ENCODE assay signal across 8 cellular contexts in the genomic region with DNA sequence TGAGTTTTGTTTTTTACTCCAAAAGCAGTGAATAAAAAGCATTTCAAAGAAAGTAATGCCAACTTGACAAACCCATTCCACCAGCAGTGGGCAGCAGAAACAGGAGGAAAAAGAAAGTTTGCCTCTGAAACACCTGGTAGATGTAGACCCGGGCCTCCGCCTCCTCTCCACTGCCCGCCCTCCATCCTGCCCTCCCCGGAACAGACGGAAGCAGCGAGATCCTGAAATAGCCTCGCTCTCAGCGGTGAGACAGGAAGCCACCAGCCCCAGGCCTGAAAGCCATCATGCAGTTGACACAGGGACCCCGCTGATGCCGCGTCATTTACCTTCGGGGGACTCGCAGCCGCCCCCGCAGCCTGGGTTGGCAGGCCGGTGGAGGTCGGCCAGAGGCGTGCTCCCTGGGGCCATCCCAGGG.
DNase-seq lines count a peak whose midpoint lies in the region; ATAC-seq and TF ChIP-seq lines count a peak whose summit lies in the region.

No MANE protein-coding gene starts in this region.

- DNase-seq in GM13976 (ENCODE audit: low spot score) (peak; percentile 87), MM.1S (peak; percentile 94), activated T-cell treated with anti-CD3 and anti-CD28 coated beads for 48 hours (ENCODE audit: low read depth) (peak; percentile 41), iPS DF 4.7 (ENCODE audit: extremely low read depth, low spot score) (peak; percentile 51), caudate nucleus (lab: John Stamatoyannopoulos, UW) (no peak), A172 (ENCODE audit: low spot score) (no peak)
- DNase-seq in stimulated activated CD8-positive, alpha-beta memory T cell treated with anti-CD3 and anti-CD28 coated beads, Interleukin-12 subunit alpha, Interleukin-12 subunit beta, amount 100 ng/mL, for 4 hours (ENCODE audit: low read depth): peak; percentile 25

- peak overlapping the region; percentile 47 for H3K4me3 ChIP-seq in MM.1S (ENCODE audit: low read length)

- peak overlapping the region; percentile 80 for H2AFZ ChIP-seq in MM.1S (ENCODE audit: low read length)

- ATAC-seq in GM21723 (IDR thresholded peaks at IDR 0.05; ENCODE audit: unreplicated experiment): peak; percentile 99

- H3K36me3 ChIP-seq in MM.1S (replicated peaks; ENCODE audit: insufficient read depth, low read length): no peaks in the 10 kb centered on the region

- peak overlapping the region; percentile 61 for H3K9ac ChIP-seq in MM.1S (ENCODE audit: low read length)

- H3K79me2 ChIP-seq in MM.1S (ENCODE audit: low read length): no peaks in the 10 kb centered on the region

- peaks cover 22% of the 10 kb centered on the region for H3K4me1 ChIP-seq in MM.1S (ENCODE audit: low read length)

- H3F3A ChIP-seq in MM.1S (ENCODE audit: insufficient read depth, low read length): 0 out of 2 replicates have a peak, but pooled peaks cover 3% of the 10 kb centered on the region

- peak; percentile 25 for TF ChIP-seq CTCF in GM13976 (IDR thresholded peaks at IDR 0.05; ENCODE audit: borderline replicate concordance, control extremely low read depth, extremely low read depth, insufficient read depth, missing control alignments)
- peak; percentile 73 for TF ChIP-seq CTCF in MM.1S (IDR thresholded peaks at IDR 0.05; ENCODE audit: low read length)

- H3K27ac ChIP-seq in MM.1S (ENCODE audit: low read length): peak overlapping the region; percentile 80
- no peak overlapping the region for H3K27ac ChIP-seq in caudate nucleus (ENCODE audit: low read depth, low read length)

- no peaks in the 10 kb centered on the region for H3K27me3 ChIP-seq in MM.1S (replicated peaks; ENCODE audit: insufficient read depth, low read length)

- H4K20me1 ChIP-seq in MM.1S (ENCODE audit: insufficient read depth, low read length): no peaks in the 10 kb centered on the region

- H3K9me3 ChIP-seq in MM.1S (replicated peaks; ENCODE audit: insufficient read depth, low read length): no peaks in the 10 kb centered on the region

- peak overlapping the region; percentile 94 for H3K4me2 ChIP-seq in MM.1S (ENCODE audit: low read depth, low read length)

- in situ Hi-C loops in GM13976 (cut with MboI; ENCODE audit: low sequenced_read_pairs, unreplicated experiment): no loop called here

- no peaks in the 10 kb centered on the region for H3K9me2 ChIP-seq in MM.1S (replicated peaks; ENCODE audit: insufficient read depth, low read length)

Comparison
In these comparisons a context has a peak if more than half of its experiments do, and no peak if none do; other contexts are left out.
1. DNase-seq: peak in GM13976 (single experiment), MM.1S (single experiment), activated T-cell treated with anti-CD3 and anti-CD28 coated beads for 48 hours (single experiment), iPS DF 4.7 (single experiment) and stimulated activated CD8-positive, alpha-beta memory T cell treated with anti-CD3 and anti-CD28 coated beads, Interleukin-12 subunit alpha, Interleukin-12 subunit beta, amount 100 ng/mL, for 4 hours (single experiment); none in caudate nucleus (0 of 61) and A172 (single experiment).